ENCODE assay signal across 10 cellular contexts in the genomic region with DNA sequence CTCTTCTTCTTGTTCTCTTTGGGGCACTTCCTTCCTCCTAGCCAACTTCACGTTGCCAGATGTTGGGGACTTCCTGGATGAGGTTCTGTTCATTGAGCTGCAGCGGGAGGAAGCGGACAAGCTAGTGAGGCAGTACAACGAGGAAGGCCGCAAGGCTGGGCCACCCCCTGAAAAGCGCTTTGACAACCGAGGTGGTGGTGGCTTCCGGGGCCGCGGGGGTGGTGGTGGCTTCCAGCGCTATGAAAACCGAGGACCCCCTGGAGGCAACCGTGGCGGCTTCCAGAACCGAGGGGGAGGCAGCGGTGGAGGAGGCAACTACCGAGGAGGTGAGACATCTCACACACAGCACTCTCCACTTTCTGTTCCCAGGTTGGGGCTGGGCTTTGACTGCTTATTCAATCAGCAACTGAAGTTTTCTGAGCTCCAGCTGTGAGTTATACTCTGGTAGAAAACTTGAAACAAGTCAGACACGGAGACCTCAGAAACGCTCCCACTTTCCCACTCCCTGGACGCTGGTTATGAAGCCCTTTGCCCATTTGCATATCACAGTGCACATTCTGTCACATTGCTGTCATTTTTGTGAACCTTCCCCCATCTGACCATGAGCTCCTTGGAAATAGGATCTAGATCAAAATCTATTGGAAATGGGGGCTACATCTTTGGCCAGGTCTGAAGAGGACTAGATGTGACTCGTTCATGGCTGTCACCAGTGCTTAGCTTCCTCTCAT. TPM values are rescaled to one million over a fixed set of nuclear protein-coding genes. Genes with fewer than 3 reads are reported as not detected.
DNase-seq lines count a peak whose midpoint lies in the region; ATAC-seq, FAIRE-seq and TF ChIP-seq lines count a peak whose summit lies in the region.
"Had no signal": no experiment of that assay in that cellular context is flagged by ENCODE, and none has a peak within 500 bp of the region (broad histone marks: within the 10 kb centered on the region; RNA-seq: fewer than 3 reads in every experiment).

No MANE protein-coding gene starts in this region.

- peak; percentile 64 for DNase-seq in activated T-helper 9 cell treated with anti-CD3 and anti-CD28 coated beads, Interleukin-2, amount 50 U/mL, for 16 hours (ENCODE audit: low read depth)
- peak; percentile 92 for DNase-seq in spleen
- DNase-seq in NCI-H345 (lab: John Stamatoyannopoulos, UW), result no peak
- DNase-seq in RCC 7860 (ENCODE audit: low spot score), result no peak

- H3K4me3 ChIP-seq in BLaER1 treated with 17β-estradiol and CSF1 and Interleukin-3, amounts not matched to agents 10 nM and 100 nM, result peak overlapping the region in 6 of 10 experiments; percentile 13 to 43 (median 24); a peak in 7 of 20 replicates
- peak overlapping the region in 4 of 8 donors; percentile 7 to 50 (median 18) for H3K4me3 ChIP-seq in spleen
- H3K4me3 ChIP-seq: K562 had no signal

- H3K27me3 ChIP-seq in BLaER1 treated with 17β-estradiol and CSF1 and Interleukin-3, amounts not matched to agents 10 nM and 100 nM, result no peaks in the 10 kb centered on the region
- no peaks in the 10 kb centered on the region for H3K27me3 ChIP-seq in spleen (replicated peaks in 1 of 7)

- peak overlapping the region; percentile 31 to 74 (median 60); a peak in 21 of 22 replicates for H3K9ac ChIP-seq in BLaER1 treated with 17β-estradiol and CSF1 and Interleukin-3, amounts not matched to agents 10 nM and 100 nM

- no peak for FAIRE-seq in RCC 7860 (lab: Jason Lieb, UNC)
- FAIRE-seq: K562 had no signal

- H3K4me2 ChIP-seq in BLaER1 treated with 17β-estradiol and CSF1 and Interleukin-3, amounts not matched to agents 10 nM and 100 nM, result peak overlapping the region; percentile 79 to 90 (median 82)

- H3K36me3 ChIP-seq in BLaER1 treated with 17β-estradiol and CSF1 and Interleukin-3, amounts not matched to agents 10 nM and 100 nM, result peaks cover 61 to 98% (median 87%) of the 10 kb centered on the region in 11 experiments
- H3K36me3 ChIP-seq in KOPT-K1 (ENCODE audit: insufficient read depth, low read length) (peaks cover 90% of the 10 kb centered on the region), spleen (peaks cover 0 to 97% (median 75%) of the 10 kb centered on the region in 6 donors)

- ATAC-seq in HG03196 (IDR thresholded peaks at IDR 0.05; ENCODE audit: unreplicated experiment) (no peak), GM19455 (IDR thresholded peaks at IDR 0.05; ENCODE audit: unreplicated experiment) (no peak)
- ATAC-seq: K562 had no signal

- no peak for TF ChIP-seq POLR2A in spleen (IDR thresholded peaks at IDR 0.05)

- no peaks in the 10 kb centered on the region for H3K9me3 ChIP-seq in BLaER1 treated with 17β-estradiol and CSF1 and Interleukin-3, amounts not matched to agents 10 nM and 100 nM (replicated peaks in 1 of 11)
- no peaks in the 10 kb centered on the region for H3K9me3 ChIP-seq in KOPT-K1 (ENCODE audit: insufficient read depth, low read length, poor library complexity, severe bottlenecking)
- H3K9me3 ChIP-seq in spleen, result no peaks in the 10 kb centered on the region

- intact Hi-C loops in spleen (cut with DNase I; ENCODE audit: low total_unique reads), result no loop called here

- peaks cover 0 to 98% (median 87%) of the 10 kb centered on the region in 11 experiments; a peak in 19 of 22 replicates for H4K20me1 ChIP-seq in BLaER1 treated with 17β-estradiol and CSF1 and Interleukin-3, amounts not matched to agents 10 nM and 100 nM

- TF ChIP-seq CTCF in spleen (IDR thresholded peaks at IDR 0.05 in 8 of 11, conservative IDR thresholded peaks at IDR 0.05 in 3 of 11), result no peak

- WGBS in spleen, 5 donors, result 27 to 39% (median 33%) methylated on average over 21 of the region's 21 CpGs

- H3K4me1 ChIP-seq in BLaER1 treated with 17β-estradiol and CSF1 and Interleukin-3, amounts not matched to agents 10 nM and 100 nM, result peaks cover 93 to 100% (median 100%) of the 10 kb centered on the region in 10 experiments
- H3K4me1 ChIP-seq in spleen, result peaks cover 60 to 100% (median 97%) of the 10 kb centered on the region in 6 donors

- H3K27ac ChIP-seq in BLaER1 treated with 17β-estradiol and CSF1 and Interleukin-3, amounts not matched to agents 10 nM and 100 nM, result peak overlapping the region; percentile 68 to 98 (median 78); a peak in 21 of 22 replicates
- peak overlapping the region; percentile 44 for H3K27ac ChIP-seq in KOPT-K1 (ENCODE audit: low read depth, low read length, poor library complexity, severe bottlenecking)
- H3K27ac ChIP-seq in spleen, result peak overlapping the region; percentile 48 to 98 (median 80)

RNA-seq across cellular contexts. Expression of a gene that starts 7.2 kb away (rescaled TPM):
- total RNA-seq in spleen, result 10 to 100 TPM; 20.5 to 38.2 (median 29.7) TPM
- 10 to 100 TPM; 12.7 to 18.9 (median 14.5) TPM for polyA plus RNA-seq in spleen

RNA-seq across cellular contexts. Expression of a gene that starts 38.6 kb away (rescaled TPM):
- 100 to 1,000 TPM; 161 to 213 (median 178) TPM for total RNA-seq in spleen
- polyA plus RNA-seq in spleen, result 100 to 1,000 TPM in 1 of 3 donors, 10 to 100 TPM in 2; 53.9 to 102 (median 64.4) TPM

RNA-seq across cellular contexts. Expression of a gene that starts 50.9 kb away (rescaled TPM):
- total RNA-seq in spleen, result 100 to 1,000 TPM in 6 of 7 donors, 10 to 100 TPM in 1; 79.3 to 147 (median 130) TPM
- 10 to 100 TPM; 23.0 to 56.0 (median 25.2) TPM for polyA plus RNA-seq in spleen
- polyA plus RNA-seq: neural cell had no signal

Comparison
In these comparisons a context has a peak if more than half of its experiments do, and no peak if none do; other contexts are left out.
1. DNase-seq: peak in activated T-helper 9 cell treated with anti-CD3 and anti-CD28 coated beads, Interleukin-2, amount 50 U/mL, for 16 hours (single experiment) and spleen (single experiment); none in NCI-H345 (single experiment) and RCC 7860 (single experiment).
2. Peak in every context shown above with its lines, with median percentiles within 50 percentile points of each other: H3K27ac ChIP-seq.